Comparison of ENCODE assay signal across 8 cellular contexts in genomic region chr12:46219892-46220655, GRCh38. TPM values are rescaled to one million over a fixed set of nuclear protein-coding genes. Genes with fewer than 3 reads are reported as not detected.
DNase-seq lines count a peak whose midpoint lies in the region; ATAC-seq, FAIRE-seq and TF ChIP-seq lines count a peak whose summit lies in the region.

No MANE protein-coding gene starts in this region.

- peaks cover 50% of the 10 kb centered on the region for H3F3A ChIP-seq in GM23248 (ENCODE audit: insufficient read depth)

- H3K9me2 ChIP-seq in GM23248 (ENCODE audit: insufficient read depth), result no peaks in the 10 kb centered on the region

- DNase-seq in GM23248, result peak; percentile 92
- peak; percentile 35 to 98 (median 68) for DNase-seq in T-helper 2 cell
- peak; percentile 71 for DNase-seq in astrocyte of the hippocampus (ENCODE audit: low read depth, low spot score)
- DNase-seq in mucosa of descending colon, result peak; percentile 37 to 57 (median 45)
- DNase-seq in kidney, result no peak
- no peak for DNase-seq in WERI-Rb-1

- peak overlapping the region; percentile 56 for H3K4me3 ChIP-seq in GM23248
- no peak overlapping the region for H3K4me3 ChIP-seq in mucosa of descending colon
- H3K4me3 ChIP-seq in stomach smooth muscle (ENCODE audit: low read length in 2 of 2), result no peak overlapping the region
- H3K4me3 ChIP-seq in kidney (ENCODE audit: low read length in 2 of 2), result no peak overlapping the region
- H3K4me3 ChIP-seq in WERI-Rb-1 (ENCODE audit: low read depth, low read length), result no peak overlapping the region

- H3K4me1 ChIP-seq in GM23248 (ENCODE audit: insufficient read depth) (peaks cover 47% of the 10 kb centered on the region), mucosa of descending colon (ENCODE audit: low read depth) (peaks cover 40% of the 10 kb centered on the region), stomach smooth muscle (ENCODE audit: control insufficient read depth, insufficient read depth, low read length) (peaks cover 34% of the 10 kb centered on the region), kidney (ENCODE audit: control insufficient read depth in 1 of 2, insufficient read depth in 1 of 2, low read depth in 1 of 2, low read length in 2 of 2) (peaks cover 0 to 5% of the 10 kb centered on the region in 2 donors)

- intact Hi-C loops in mucosa of descending colon (cut with DNase I, micrococcal nuclease) (loop anchor here in 1 of 2 donors (5.0 kb wide), 1 partner anchor 47 kb away; the partner anchor contains the start of gene SLC38A1), kidney (cut with DNase I) (no loop called here)

- ATAC-seq in mucosa of descending colon, result peak; percentile 34
- ATAC-seq in GM19324 (IDR thresholded peaks at IDR 0.05; ENCODE audit: low FRiP score, unreplicated experiment), result no peak

- H3K27me3 ChIP-seq in GM23248 (replicated peaks; ENCODE audit: insufficient read depth), result no peaks in the 10 kb centered on the region
- no peaks in the 10 kb centered on the region for H3K27me3 ChIP-seq in stomach smooth muscle (ENCODE audit: control insufficient read depth in 1 of 2, insufficient read depth in 2 of 2, low read length in 2 of 2)
- H3K27me3 ChIP-seq in WERI-Rb-1 (ENCODE audit: insufficient read depth, low read depth, severe bottlenecking), result no peaks in the 10 kb centered on the region

- WGBS in GM23248 (ENCODE audit: low coverage in 1 of 2, low lambda C conversion rate in 2 of 2, missing lambda C conversion rate in 2 of 2), 2 experiments, result 30 to 37% methylated on average over 10 of the region's 10 CpGs

- in situ Hi-C loops in GM23248 (cut with MboI), result no loop called here

- H3K36me3 ChIP-seq in GM23248 (ENCODE audit: low read depth), result peaks cover 8% of the 10 kb centered on the region; the same call in 1 of the 2 replicates
- H3K36me3 ChIP-seq in mucosa of descending colon (ENCODE audit: low read depth), result no peaks in the 10 kb centered on the region
- H3K36me3 ChIP-seq in stomach smooth muscle (ENCODE audit: control insufficient read depth in 2 of 2, insufficient read depth in 2 of 2, low read length in 2 of 2), result no peaks in the 10 kb centered on the region
- no peaks in the 10 kb centered on the region for H3K36me3 ChIP-seq in kidney (ENCODE audit: control insufficient read depth in 1 of 2, insufficient read depth in 2 of 2, low read length in 2 of 2)
- H3K36me3 ChIP-seq in WERI-Rb-1, result peaks cover 44% of the 10 kb centered on the region

- H3K79me2 ChIP-seq in GM23248 (ENCODE audit: insufficient read depth), result peaks cover 23% of the 10 kb centered on the region

- H3K27ac ChIP-seq in GM23248 (peak overlapping the region; percentile 98), stomach smooth muscle (ENCODE audit: low read length) (peak overlapping the region; percentile 26), kidney (ENCODE audit: low read depth in 2 of 2, low read length in 2 of 2) (peak overlapping the region in 1 of 2 donors; percentile 9), WERI-Rb-1 (no peak overlapping the region)

- no peaks in the 10 kb centered on the region for H4K20me1 ChIP-seq in GM23248 (ENCODE audit: insufficient read depth)

- H3K9me3 ChIP-seq in GM23248 (ENCODE audit: low read depth) (no peaks in the 10 kb centered on the region), mucosa of descending colon (no peaks in the 10 kb centered on the region), stomach smooth muscle (ENCODE audit: control insufficient read depth in 2 of 2, low read length in 2 of 2) (no peaks in the 10 kb centered on the region), kidney (ENCODE audit: control insufficient read depth in 1 of 2, low read length in 2 of 2) (no peaks in the 10 kb centered on the region), WERI-Rb-1 (ENCODE audit: severe bottlenecking) (no peaks in the 10 kb centered on the region)

- H3K4me2 ChIP-seq in GM23248 (ENCODE audit: unreplicated experiment), result peak overlapping the region; percentile 72

- H3K9ac ChIP-seq in GM23248 (peak overlapping the region; percentile 68), stomach smooth muscle (ENCODE audit: low read length in 2 of 2) (no peak overlapping the region), kidney (ENCODE audit: low read length in 2 of 2) (no peak overlapping the region)

- no peak for FAIRE-seq in kidney (lab: Jason Lieb, UNC)

- TF ChIP-seq CTCF in mucosa of descending colon (IDR thresholded peaks at IDR 0.05), result no peak
- TF ChIP-seq CTCF in kidney (IDR thresholded peaks at IDR 0.05; ENCODE audit: borderline replicate concordance, extremely low read depth, insufficient read depth), result no peak
- no peak for TF ChIP-seq CTCF in WERI-Rb-1 (IDR thresholded peaks at IDR 0.05; ENCODE audit: low read depth, low read length)

- H2AFZ ChIP-seq in GM23248, result no peak overlapping the region

RNA-seq across cellular contexts. Expression of gene SLC38A1, which starts 48.8 kb away (rescaled TPM):
- total RNA-seq in GM23248 (2014; rRNA removed; shearing (Covaris generic)), result 79.9 and 81.7 TPM in 2 replicates
- 88.7 and 92.0 TPM in 2 replicates for polyA plus RNA-seq in GM23248 (2016; fragmentation: Nextera tagmentation; extraction: Ambion mirVana)
- total RNA-seq in mucosa of descending colon, result 100 to 1,000 TPM; 116 to 157 (median 132) TPM
- total RNA-seq in kidney, result 124 TPM
- 13.3 TPM for polyA plus RNA-seq in kidney (ENCODE audit: insufficient read depth, low read depth, low replicate concordance)

Comparison
In these comparisons a context has a peak if more than half of its experiments do, and no peak if none do; other contexts are left out.
1. DNase-seq: peak in GM23248 (single experiment), T-helper 2 cell (5 of 5), astrocyte of the hippocampus (single experiment) and mucosa of descending colon (3 of 3); none in kidney (single experiment) and WERI-Rb-1 (single experiment).